ENCODE assay signal across 1 cellular context in the genomic region with DNA sequence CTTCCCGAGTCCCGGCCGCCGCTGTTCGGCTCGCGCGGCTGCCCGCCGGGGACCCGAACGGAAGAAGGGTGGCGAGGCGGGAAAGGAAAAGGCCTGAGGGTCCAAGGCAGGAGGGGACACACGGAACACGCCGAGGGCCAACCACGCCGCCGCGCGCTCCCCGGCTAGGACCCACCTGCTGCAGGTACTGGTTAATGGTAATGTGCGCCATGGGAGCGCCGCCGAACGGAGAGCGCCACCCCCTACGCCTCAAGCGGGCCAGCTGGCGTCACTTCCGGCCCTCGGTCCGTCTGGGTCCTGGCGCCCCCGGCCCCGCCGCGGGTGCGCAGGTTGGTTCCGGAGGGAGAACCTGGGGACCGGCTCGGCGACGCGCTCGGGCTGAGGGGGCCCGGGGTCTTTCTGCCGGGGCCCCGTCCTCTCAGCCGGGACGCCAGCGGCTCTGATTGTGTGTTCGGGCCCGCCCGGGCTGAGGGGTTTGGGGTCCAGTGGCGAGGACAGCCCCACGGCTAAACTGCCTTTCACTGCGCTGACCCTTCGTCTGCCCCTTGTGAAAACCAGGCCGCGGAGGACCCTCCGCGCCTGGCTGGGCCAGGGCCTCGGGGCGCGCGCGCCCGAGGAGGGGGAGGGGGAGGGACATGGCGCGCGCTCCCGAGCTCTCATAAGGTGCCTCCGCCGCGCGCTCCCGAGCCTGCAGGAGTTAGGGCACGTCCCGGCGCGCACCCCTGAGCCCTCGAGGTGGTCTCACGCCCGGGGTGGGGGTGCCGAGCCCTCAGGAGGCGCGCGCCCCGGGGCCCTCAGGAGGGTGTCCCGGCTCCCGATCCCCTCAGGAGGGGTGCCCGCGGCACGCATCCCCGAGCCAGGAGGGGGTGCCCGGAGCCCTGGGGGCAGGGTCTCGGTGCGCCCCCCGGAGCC.
TF ChIP-seq lines count a peak whose summit lies in the region.

A gene (minus strand): TSS at position 246 of the 912 bp plus-strand sequence. CDS start 35 bp downstream, at position 211.

TF ChIP-seq in HEK293, 187 proteins besides CTCF, POLR2A, EP300 and RAD21 (continued from another document and continues in another):
- TF ChIP-seq, protein P1, sequence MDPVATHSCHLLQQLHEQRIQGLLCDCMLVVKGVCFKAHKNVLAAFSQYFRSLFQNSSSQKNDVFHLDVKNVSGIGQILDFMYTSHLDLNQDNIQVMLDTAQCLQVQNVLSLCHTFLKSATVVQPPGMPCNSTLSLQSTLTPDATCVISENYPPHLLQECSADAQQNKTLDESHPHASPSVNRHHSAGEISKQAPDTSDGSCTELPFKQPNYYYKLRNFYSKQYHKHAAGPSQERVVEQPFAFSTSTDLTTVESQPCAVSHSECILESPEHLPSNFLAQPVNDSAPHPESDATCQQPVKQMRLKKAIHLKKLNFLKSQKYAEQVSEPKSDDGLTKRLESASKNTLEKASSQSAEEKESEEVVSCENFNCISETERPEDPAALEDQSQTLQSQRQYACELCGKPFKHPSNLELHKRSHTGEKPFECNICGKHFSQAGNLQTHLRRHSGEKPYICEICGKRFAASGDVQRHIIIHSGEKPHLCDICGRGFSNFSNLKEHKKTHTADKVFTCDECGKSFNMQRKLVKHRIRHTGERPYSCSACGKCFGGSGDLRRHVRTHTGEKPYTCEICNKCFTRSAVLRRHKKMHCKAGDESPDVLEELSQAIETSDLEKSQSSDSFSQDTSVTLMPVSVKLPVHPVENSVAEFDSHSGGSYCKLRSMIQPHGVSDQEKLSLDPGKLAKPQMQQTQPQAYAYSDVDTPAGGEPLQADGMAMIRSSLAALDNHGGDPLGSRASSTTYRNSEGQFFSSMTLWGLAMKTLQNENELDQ (tag by site-specific recombination; IDR thresholded peaks at IDR 0.05; ENCODE audit: low read depth) = no peak
- TF ChIP-seq ZNF350 (tag by site-specific recombination; IDR thresholded peaks at IDR 0.05) (no peak), ZBTB17 (tag by site-specific recombination; IDR thresholded peaks at IDR 0.05) (peak; percentile 84), ZNF501 (tag by site-specific recombination; IDR thresholded peaks at IDR 0.05) (peak; percentile 100), ZNF24 (tag by site-specific recombination; IDR thresholded peaks at IDR 0.05) (peak; percentile 92), ZNF585B (tag by site-specific recombination; IDR thresholded peaks at IDR 0.05) (0 out of 2 replicates have a peak, but pooled peaks have one; percentile 29), ZNF837 (tag by site-specific recombination; IDR thresholded peaks at IDR 0.05) (peak; percentile 64), ZNF596 (tag by site-specific recombination; IDR thresholded peaks at IDR 0.05) (peak; percentile 31; the same call in 1 of the 2 replicates), PRDM1 (tag by site-specific recombination; IDR thresholded peaks at IDR 0.05) (0 out of 2 replicates have a peak, but pooled peaks have one; percentile 21), ZNF184 (tag by site-specific recombination; IDR thresholded peaks at IDR 0.05) (peak; percentile 63; the same call in 1 of the 2 replicates), ZFHX2 (tag by site-specific recombination; conservative IDR thresholded peaks at IDR 0.05) (peak; percentile 59), ZNF16 (tag by site-specific recombination; IDR thresholded peaks at IDR 0.05; ENCODE audit: low read depth) (no peak), ZBTB20 (tag by site-specific recombination; IDR thresholded peaks at IDR 0.05) (peak; percentile 91), ZNF324 (tag by site-specific recombination; IDR thresholded peaks at IDR 0.05) (peak; percentile 99), ZNF830 (tag by site-specific recombination; IDR thresholded peaks at IDR 0.05; ENCODE audit: low read depth) (no peak), ZNF791 (tag by site-specific recombination; IDR thresholded peaks at IDR 0.05) (no peak), ZBTB1 (tag by site-specific recombination; IDR thresholded peaks at IDR 0.05) (peak; percentile 70; the same call in 1 of the 2 replicates), ZFP37 (tag by site-specific recombination; IDR thresholded peaks at IDR 0.05) (peak; percentile 99), MEIS1 (CRISPR knock-in tag; IDR thresholded peaks at IDR 0.05; ENCODE audit: borderline replicate concordance) (no peak), HOXD13 (CRISPR knock-in tag; IDR thresholded peaks at IDR 0.05; ENCODE audit: borderline replicate concordance) (no peak), ZNF274 (IDR thresholded peaks at IDR 0.05; ENCODE audit: low read length) (no peak), ZNF274 (tag by site-specific recombination; IDR thresholded peaks at IDR 0.05; ENCODE audit: borderline replicate concordance) (no peak), ZNF2 (tag by site-specific recombination; IDR thresholded peaks at IDR 0.05) (peak; percentile 93), ZNF529 (tag by site-specific recombination; IDR thresholded peaks at IDR 0.05; ENCODE audit: insufficient replicate concordance) (no peak), SCRT2 (tag by site-specific recombination; IDR thresholded peaks at IDR 0.05) (peak; percentile 98), BCL11A (tag by site-specific recombination; IDR thresholded peaks at IDR 0.05; ENCODE audit: low read depth) (peak; percentile 46; the same call in 1 of the 2 replicates)
- TF ChIP-seq, protein P2, sequence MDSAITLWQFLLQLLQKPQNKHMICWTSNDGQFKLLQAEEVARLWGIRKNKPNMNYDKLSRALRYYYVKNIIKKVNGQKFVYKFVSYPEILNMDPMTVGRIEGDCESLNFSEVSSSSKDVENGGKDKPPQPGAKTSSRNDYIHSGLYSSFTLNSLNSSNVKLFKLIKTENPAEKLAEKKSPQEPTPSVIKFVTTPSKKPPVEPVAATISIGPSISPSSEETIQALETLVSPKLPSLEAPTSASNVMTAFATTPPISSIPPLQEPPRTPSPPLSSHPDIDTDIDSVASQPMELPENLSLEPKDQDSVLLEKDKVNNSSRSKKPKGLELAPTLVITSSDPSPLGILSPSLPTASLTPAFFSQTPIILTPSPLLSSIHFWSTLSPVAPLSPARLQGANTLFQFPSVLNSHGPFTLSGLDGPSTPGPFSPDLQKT (IDR thresholded peaks at IDR 0.05; ENCODE audit: borderline replicate concordance, low read depth, low read length) = no peak
- TF ChIP-seq, protein P3, sequence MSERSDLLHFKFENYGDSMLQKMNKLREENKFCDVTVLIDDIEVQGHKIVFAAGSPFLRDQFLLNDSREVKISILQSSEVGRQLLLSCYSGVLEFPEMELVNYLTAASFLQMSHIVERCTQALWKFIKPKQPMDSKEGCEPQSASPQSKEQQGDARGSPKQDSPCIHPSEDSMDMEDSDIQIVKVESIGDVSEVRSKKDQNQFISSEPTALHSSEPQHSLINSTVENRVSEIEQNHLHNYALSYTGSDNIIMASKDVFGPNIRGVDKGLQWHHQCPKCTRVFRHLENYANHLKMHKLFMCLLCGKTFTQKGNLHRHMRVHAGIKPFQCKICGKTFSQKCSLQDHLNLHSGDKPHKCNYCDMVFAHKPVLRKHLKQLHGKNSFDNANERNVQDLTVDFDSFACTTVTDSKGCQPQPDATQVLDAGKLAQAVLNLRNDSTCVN (tag by site-specific recombination; optimal IDR thresholded peaks at IDR 0.05) = peak; percentile 98
- TF ChIP-seq, protein P4, sequence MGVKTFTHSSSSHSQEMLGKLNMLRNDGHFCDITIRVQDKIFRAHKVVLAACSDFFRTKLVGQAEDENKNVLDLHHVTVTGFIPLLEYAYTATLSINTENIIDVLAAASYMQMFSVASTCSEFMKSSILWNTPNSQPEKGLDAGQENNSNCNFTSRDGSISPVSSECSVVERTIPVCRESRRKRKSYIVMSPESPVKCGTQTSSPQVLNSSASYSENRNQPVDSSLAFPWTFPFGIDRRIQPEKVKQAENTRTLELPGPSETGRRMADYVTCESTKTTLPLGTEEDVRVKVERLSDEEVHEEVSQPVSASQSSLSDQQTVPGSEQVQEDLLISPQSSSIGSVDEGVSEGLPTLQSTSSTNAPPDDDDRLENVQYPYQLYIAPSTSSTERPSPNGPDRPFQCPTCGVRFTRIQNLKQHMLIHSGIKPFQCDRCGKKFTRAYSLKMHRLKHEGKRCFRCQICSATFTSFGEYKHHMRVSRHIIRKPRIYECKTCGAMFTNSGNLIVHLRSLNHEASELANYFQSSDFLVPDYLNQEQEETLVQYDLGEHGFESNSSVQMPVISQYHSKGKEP (tag by site-specific recombination; IDR thresholded peaks at IDR 0.05) = peak; percentile 66; the same call in 1 of the 2 replicates
- TF ChIP-seq, protein P5, sequence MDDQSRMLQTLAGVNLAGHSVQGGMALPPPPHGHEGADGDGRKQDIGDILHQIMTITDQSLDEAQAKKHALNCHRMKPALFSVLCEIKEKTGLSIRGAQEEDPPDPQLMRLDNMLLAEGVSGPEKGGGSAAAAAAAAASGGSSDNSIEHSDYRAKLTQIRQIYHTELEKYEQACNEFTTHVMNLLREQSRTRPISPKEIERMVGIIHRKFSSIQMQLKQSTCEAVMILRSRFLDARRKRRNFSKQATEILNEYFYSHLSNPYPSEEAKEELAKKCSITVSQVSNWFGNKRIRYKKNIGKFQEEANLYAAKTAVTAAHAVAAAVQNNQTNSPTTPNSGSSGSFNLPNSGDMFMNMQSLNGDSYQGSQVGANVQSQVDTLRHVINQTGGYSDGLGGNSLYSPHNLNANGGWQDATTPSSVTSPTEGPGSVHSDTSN (CRISPR knock-in tag; IDR thresholded peaks at IDR 0.05) = peak; percentile 94
- TF ChIP-seq, protein P6, sequence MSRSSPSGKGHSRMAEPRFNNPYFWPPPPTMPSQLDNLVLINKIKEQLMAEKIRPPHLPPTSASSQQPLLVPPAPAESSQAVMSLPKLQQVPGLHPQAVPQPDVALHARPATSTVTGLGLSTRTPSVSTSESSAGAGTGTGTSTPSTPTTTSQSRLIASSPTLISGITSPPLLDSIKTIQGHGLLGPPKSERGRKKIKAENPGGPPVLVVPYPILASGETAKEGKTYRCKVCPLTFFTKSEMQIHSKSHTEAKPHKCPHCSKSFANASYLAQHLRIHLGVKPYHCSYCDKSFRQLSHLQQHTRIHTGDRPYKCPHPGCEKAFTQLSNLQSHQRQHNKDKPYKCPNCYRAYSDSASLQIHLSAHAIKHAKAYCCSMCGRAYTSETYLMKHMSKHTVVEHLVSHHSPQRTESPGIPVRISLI (tag by site-specific recombination; IDR thresholded peaks at IDR 0.05) = no peak
- TF ChIP-seq, protein P7, sequence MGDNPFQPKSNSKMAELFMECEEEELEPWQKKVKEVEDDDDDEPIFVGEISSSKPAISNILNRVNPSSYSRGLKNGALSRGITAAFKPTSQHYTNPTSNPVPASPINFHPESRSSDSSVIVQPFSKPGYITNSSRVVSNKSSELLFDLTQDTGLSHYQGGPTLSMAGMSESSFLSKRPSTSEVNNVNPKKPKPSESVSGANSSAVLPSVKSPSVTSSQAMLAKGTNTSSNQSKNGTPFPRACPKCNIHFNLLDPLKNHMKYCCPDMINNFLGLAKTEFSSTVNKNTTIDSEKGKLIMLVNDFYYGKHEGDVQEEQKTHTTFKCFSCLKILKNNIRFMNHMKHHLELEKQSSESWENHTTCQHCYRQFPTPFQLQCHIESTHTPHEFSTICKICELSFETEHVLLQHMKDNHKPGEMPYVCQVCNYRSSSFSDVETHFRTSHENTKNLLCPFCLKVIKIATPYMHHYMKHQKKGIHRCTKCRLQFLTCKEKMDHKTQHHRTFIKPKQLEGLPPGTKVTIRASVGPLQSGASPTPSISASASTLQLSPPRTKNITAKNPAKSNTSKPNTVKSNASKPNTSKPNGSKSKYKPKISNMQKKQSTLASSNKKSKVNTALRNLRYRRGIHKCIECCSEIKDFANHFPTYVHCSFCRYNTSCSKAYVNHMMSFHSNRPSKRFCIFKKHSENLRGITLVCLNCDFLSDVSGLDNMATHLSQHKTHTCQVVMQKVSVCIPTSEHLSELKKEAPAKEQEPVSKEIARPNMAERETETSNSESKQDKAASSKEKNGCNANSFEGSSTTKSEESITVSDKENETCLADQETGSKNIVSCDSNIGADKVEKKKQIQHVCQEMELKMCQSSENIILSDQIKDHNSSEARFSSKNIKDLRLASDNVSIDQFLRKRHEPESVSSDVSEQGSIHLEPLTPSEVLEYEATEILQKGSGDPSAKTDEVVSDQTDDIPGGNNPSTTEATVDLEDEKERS (tag by site-specific recombination; IDR thresholded peaks at IDR 0.05) = 0 out of 2 replicates have a peak, but pooled peaks have one; percentile 72
- TF ChIP-seq, protein P8, sequence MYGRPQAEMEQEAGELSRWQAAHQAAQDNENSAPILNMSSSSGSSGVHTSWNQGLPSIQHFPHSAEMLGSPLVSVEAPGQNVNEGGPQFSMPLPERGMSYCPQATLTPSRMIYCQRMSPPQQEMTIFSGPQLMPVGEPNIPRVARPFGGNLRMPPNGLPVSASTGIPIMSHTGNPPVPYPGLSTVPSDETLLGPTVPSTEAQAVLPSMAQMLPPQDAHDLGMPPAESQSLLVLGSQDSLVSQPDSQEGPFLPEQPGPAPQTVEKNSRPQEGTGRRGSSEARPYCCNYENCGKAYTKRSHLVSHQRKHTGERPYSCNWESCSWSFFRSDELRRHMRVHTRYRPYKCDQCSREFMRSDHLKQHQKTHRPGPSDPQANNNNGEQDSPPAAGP (tag by site-specific recombination; IDR thresholded peaks at IDR 0.05) = peak; percentile 99
- TF ChIP-seq, protein P9, sequence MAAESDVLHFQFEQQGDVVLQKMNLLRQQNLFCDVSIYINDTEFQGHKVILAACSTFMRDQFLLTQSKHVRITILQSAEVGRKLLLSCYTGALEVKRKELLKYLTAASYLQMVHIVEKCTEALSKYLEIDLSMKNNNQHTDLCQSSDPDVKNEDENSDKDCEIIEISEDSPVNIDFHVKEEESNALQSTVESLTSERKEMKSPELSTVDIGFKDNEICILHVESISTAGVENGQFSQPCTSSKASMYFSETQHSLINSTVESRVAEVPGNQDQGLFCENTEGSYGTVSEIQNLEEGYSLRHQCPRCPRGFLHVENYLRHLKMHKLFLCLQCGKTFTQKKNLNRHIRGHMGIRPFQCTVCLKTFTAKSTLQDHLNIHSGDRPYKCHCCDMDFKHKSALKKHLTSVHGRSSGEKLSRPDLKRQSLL (tag by site-specific recombination; IDR thresholded peaks at IDR 0.05) = peak; percentile 71
- TF ChIP-seq, protein P10, sequence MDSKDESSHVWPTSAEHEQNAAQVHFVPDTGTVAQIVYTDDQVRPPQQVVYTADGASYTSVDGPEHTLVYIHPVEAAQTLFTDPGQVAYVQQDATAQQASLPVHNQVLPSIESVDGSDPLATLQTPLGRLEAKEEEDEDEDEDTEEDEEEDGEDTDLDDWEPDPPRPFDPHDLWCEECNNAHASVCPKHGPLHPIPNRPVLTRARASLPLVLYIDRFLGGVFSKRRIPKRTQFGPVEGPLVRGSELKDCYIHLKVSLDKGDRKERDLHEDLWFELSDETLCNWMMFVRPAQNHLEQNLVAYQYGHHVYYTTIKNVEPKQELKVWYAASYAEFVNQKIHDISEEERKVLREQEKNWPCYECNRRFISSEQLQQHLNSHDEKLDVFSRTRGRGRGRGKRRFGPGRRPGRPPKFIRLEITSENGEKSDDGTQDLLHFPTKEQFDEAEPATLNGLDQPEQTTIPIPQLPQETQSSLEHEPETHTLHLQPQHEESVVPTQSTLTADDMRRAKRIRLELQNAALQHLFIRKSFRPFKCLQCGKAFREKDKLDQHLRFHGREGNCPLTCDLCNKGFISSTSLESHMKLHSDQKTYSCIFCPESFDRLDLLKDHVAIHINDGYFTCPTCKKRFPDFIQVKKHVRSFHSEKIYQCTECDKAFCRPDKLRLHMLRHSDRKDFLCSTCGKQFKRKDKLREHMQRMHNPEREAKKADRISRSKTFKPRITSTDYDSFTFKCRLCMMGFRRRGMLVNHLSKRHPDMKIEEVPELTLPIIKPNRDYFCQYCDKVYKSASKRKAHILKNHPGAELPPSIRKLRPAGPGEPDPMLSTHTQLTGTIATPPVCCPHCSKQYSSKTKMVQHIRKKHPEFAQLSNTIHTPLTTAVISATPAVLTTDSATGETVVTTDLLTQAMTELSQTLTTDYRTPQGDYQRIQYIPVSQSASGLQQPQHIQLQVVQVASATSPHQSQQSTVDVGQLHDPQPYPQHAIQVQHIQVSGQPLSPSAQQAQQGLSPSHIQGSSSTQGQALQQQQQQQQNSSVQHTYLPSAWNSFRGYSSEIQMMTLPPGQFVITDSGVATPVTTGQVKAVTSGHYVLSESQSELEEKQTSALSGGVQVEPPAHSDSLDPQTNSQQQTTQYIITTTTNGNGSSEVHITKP (tag by site-specific recombination; IDR thresholded peaks at IDR 0.05) = no peak; the same call in 1 of the 2 replicates
